13 cellular contexts compared by ENCODE assay signal in genomic region chr9:95379630-95380029, GRCh38.
DNase-seq lines count a peak whose midpoint lies in the region; TF ChIP-seq lines count a peak whose summit lies in the region.
"Had no signal": no experiment of that assay in that cellular context is flagged by ENCODE, and none has a peak within 500 bp of the region (broad histone marks: within the 10 kb centered on the region; RNA-seq: fewer than 3 reads in every experiment).

No MANE protein-coding gene starts in this region.

- intact Hi-C loops in A673 (cut with micrococcal nuclease; ENCODE audit: unreplicated experiment) = no loop called here

- H3K9ac ChIP-seq in OCI-LY3 (ENCODE audit: low read length) = no peak overlapping the region

- H3K27ac ChIP-seq in A673 (ENCODE audit: low read depth, low read length, poor library complexity, severe bottlenecking) = no peak overlapping the region
- H3K27ac ChIP-seq in DOHH2 (ENCODE audit: low read depth, low read length) = no peak overlapping the region
- no peak overlapping the region for H3K27ac ChIP-seq in OCI-LY3 (ENCODE audit: low read length)
- H3K27ac ChIP-seq: C4-2B, HL-60, SJCRH30 had no signal

- H4K20me1 ChIP-seq in DOHH2 (ENCODE audit: control insufficient read depth, insufficient read depth, low read depth, low read length) = no peaks in the 10 kb centered on the region
- H4K20me1 ChIP-seq in OCI-LY3 (ENCODE audit: insufficient read depth, low read length) = no peaks in the 10 kb centered on the region

- no TSS peak for BruUV-seq in A673 (replicated peaks; lab: Mats Ljungman, UMichigan)

- no peaks in the 10 kb centered on the region for H3F3A ChIP-seq in DOHH2 (ENCODE audit: control insufficient read depth, insufficient read depth)

- no peaks in the 10 kb centered on the region for H3K27me3 ChIP-seq in A673 (replicated peaks; ENCODE audit: insufficient read depth, low read depth, low read length, poor library complexity)
- H3K27me3 ChIP-seq in DOHH2 (ENCODE audit: control insufficient read depth, low read length) = peaks cover 18% of the 10 kb centered on the region
- peaks cover 32% of the 10 kb centered on the region for H3K27me3 ChIP-seq in OCI-LY3 (ENCODE audit: low read depth, low read length)
- H3K27me3 ChIP-seq: SJCRH30 had no signal

- H3K9me3 ChIP-seq in A673 (ENCODE audit: low read depth, low read length, poor library complexity, severe bottlenecking) (no peaks in the 10 kb centered on the region), DOHH2 (ENCODE audit: control insufficient read depth, insufficient read depth, low read length) (no peaks in the 10 kb centered on the region), OCI-LY3 (ENCODE audit: insufficient read depth, low read length) (no peaks in the 10 kb centered on the region)

- H3K4me2 ChIP-seq in DOHH2 (ENCODE audit: low read length) = no peak overlapping the region
- no peak overlapping the region for H3K4me2 ChIP-seq in OCI-LY3 (ENCODE audit: low read length)

- no peaks in the 10 kb centered on the region for H3K9me2 ChIP-seq in DOHH2 (replicated peaks; ENCODE audit: control insufficient read depth, low read length)

- POLR2A ChIA-PET in A673 (lab: Charles Lee; ENCODE audit: low non-redundant PET) = no interaction called here

- DNase-seq in A673 (ENCODE audit: low spot score) = no peak
- DNase-seq in cerebellum (ENCODE audit: low spot score) = peak; percentile 45
- DNase-seq in NCI-H2227 treated with DMSO at 0.1 percent for 48 hours (lab: John Stamatoyannopoulos, UW) = no peak
- DNase-seq in NCI-H1930 (lab: John Stamatoyannopoulos, UW) = no peak
- DNase-seq in ecto neural progenitor cell (ENCODE audit: low spot score) = no peak
- no peak for DNase-seq in GOT3 (lab: John Stamatoyannopoulos, UW)
- DNase-seq: right cardiac atrium, SJCRH30, substantia nigra had no signal

- CTCF ChIA-PET in A673 (lab: Charles Lee) = no interaction called here

- H2AFZ ChIP-seq in OCI-LY3 (ENCODE audit: low read depth, low read length) = no peak overlapping the region

- H3K4me1 ChIP-seq in A673 (ENCODE audit: insufficient read depth, low read length, poor library complexity, severe bottlenecking) = peaks cover 15% of the 10 kb centered on the region
- H3K4me1 ChIP-seq in DOHH2 (ENCODE audit: control insufficient read depth, low read length) = no peaks in the 10 kb centered on the region
- no peaks in the 10 kb centered on the region for H3K4me1 ChIP-seq in OCI-LY3 (ENCODE audit: low read length)

- H3K4me3 ChIP-seq in A673 (ENCODE audit: low read depth, low read length, poor library complexity, severe bottlenecking) = no peak overlapping the region
- no peak overlapping the region for H3K4me3 ChIP-seq in DOHH2 (ENCODE audit: low read length)
- H3K4me3 ChIP-seq in OCI-LY3 (ENCODE audit: low read length) = no peak overlapping the region
- H3K4me3 ChIP-seq: SJCRH30 had no signal

- TF ChIP-seq CTCF in A673 (conservative IDR thresholded peaks at IDR 0.05; ENCODE audit: low read depth, low read length) (0 out of 2 replicates have a peak, but pooled peaks have one; percentile 30), DOHH2 (IDR thresholded peaks at IDR 0.05; ENCODE audit: low read depth, low read length, poor library complexity, severe bottlenecking) (peak; percentile 60), OCI-LY3 (IDR thresholded peaks at IDR 0.05; ENCODE audit: low read depth, low read length) (peak; percentile 39)

- no peaks in the 10 kb centered on the region for H3K79me2 ChIP-seq in DOHH2 (ENCODE audit: control insufficient read depth, low read length)
- H3K79me2 ChIP-seq in OCI-LY3 (ENCODE audit: low read length) = no peaks in the 10 kb centered on the region

- H3K36me3 ChIP-seq in A673 (ENCODE audit: insufficient read depth, low read length, poor library complexity, severe bottlenecking) (no peaks in the 10 kb centered on the region), DOHH2 (ENCODE audit: control insufficient read depth, low read length) (no peaks in the 10 kb centered on the region), OCI-LY3 (replicated peaks; ENCODE audit: low read depth, low read length) (no peaks in the 10 kb centered on the region)
- H3K36me3 ChIP-seq: SJCRH30 had no signal
